1 cellular context compared by ENCODE assay signal in genomic region chr15:94844533-94845390, GRCh38.
TF ChIP-seq lines count a peak whose summit lies in the region.

No MANE protein-coding gene starts in this region.

TF ChIP-seq in HepG2, 621 proteins besides CTCF, POLR2A, EP300 and RAD21 (continued from another document and continues in another):
- TF ChIP-seq RNF219 (CRISPR knock-in tag; IDR thresholded peaks at IDR 0.05) = no peak
- TF ChIP-seq NFE2 (CRISPR knock-in tag; IDR thresholded peaks at IDR 0.05) = no peak
- TF ChIP-seq MED13 (CRISPR knock-in tag; IDR thresholded peaks at IDR 0.05) = no peak; the same call in 1 of the 2 replicates
- no peak for TF ChIP-seq DBP (CRISPR knock-in tag; IDR thresholded peaks at IDR 0.05; ENCODE audit: not compliant biosample characterization)
- TF ChIP-seq RBAK (CRISPR knock-in tag; IDR thresholded peaks at IDR 0.05) = no peak
- TF ChIP-seq SMC3 (IDR thresholded peaks at IDR 0.05; ENCODE audit: low read length) = no peak
- TF ChIP-seq CCDC6 (CRISPR knock-in tag; IDR thresholded peaks at IDR 0.05) = no peak; the same call in 1 of the 2 replicates
- TF ChIP-seq ZNF768 (CRISPR knock-in tag; IDR thresholded peaks at IDR 0.05) = peak; percentile 58; the same call in 1 of the 2 replicates
- no peak for TF ChIP-seq ZBED4 (CRISPR knock-in tag; IDR thresholded peaks at IDR 0.05; ENCODE audit: borderline replicate concordance)
- TF ChIP-seq HIVEP1 (CRISPR knock-in tag; IDR thresholded peaks at IDR 0.05) = no peak
- no peak for TF ChIP-seq NONO (IDR thresholded peaks at IDR 0.05)
- TF ChIP-seq NONO (CRISPR knock-in tag; conservative IDR thresholded peaks at IDR 0.05) = 0 out of 2 replicates have a peak, but pooled peaks have one; percentile 27
- TF ChIP-seq IRF2 (CRISPR knock-in tag; IDR thresholded peaks at IDR 0.05) = no peak
- no peak for TF ChIP-seq ZNF557 (CRISPR knock-in tag; IDR thresholded peaks at IDR 0.05)
- TF ChIP-seq ZNF274 (CRISPR knock-in tag; IDR thresholded peaks at IDR 0.05) = no peak
- TF ChIP-seq EED (CRISPR knock-in tag; IDR thresholded peaks at IDR 0.05) = no peak
- TF ChIP-seq GATAD2A (CRISPR knock-in tag; IDR thresholded peaks at IDR 0.05) = peak; percentile 68
- no peak for TF ChIP-seq IRF1 (CRISPR knock-in tag; IDR thresholded peaks at IDR 0.05; ENCODE audit: low read depth)
- peak; percentile 39; the same call in 1 of the 2 replicates for TF ChIP-seq ZGPAT (CRISPR knock-in tag; IDR thresholded peaks at IDR 0.05)
- TF ChIP-seq ZNF3 (CRISPR knock-in tag; IDR thresholded peaks at IDR 0.05) = no peak
- TF ChIP-seq ZNF570 (CRISPR knock-in tag; IDR thresholded peaks at IDR 0.05; ENCODE audit: borderline replicate concordance) = no peak
- TF ChIP-seq SUZ12 (IDR thresholded peaks at IDR 0.05; ENCODE audit: low read depth, low read length) = no peak
- TF ChIP-seq ZNF414 (CRISPR knock-in tag; IDR thresholded peaks at IDR 0.05) = no peak
- TF ChIP-seq SMAD3 (CRISPR knock-in tag; IDR thresholded peaks at IDR 0.05) = no peak; the same call in 1 of the 2 replicates
- TF ChIP-seq ZSCAN30 (CRISPR knock-in tag; IDR thresholded peaks at IDR 0.05) = no peak
- 0 out of 2 replicates have a peak, but pooled peaks have one; percentile 11 for TF ChIP-seq ZNF878 (CRISPR knock-in tag; IDR thresholded peaks at IDR 0.05)
- TF ChIP-seq SNRNP70 (IDR thresholded peaks at IDR 0.05; ENCODE audit: low read depth, low read length) = no peak
- peak; percentile 30; the same call in 1 of the 2 replicates for TF ChIP-seq ZNF142 (CRISPR knock-in tag; IDR thresholded peaks at IDR 0.05)
- TF ChIP-seq IKZF5 (CRISPR knock-in tag; IDR thresholded peaks at IDR 0.05) = no peak
- TF ChIP-seq MIER2 (CRISPR knock-in tag; IDR thresholded peaks at IDR 0.05) = no peak
- TF ChIP-seq ZNF30 (CRISPR knock-in tag; IDR thresholded peaks at IDR 0.05) = no peak
- TF ChIP-seq ZNF569 (CRISPR knock-in tag; IDR thresholded peaks at IDR 0.05; ENCODE audit: borderline replicate concordance) = no peak
- no peak for TF ChIP-seq ONECUT2 (CRISPR knock-in tag; IDR thresholded peaks at IDR 0.05)
- no peak; the same call in 1 of the 2 replicates for TF ChIP-seq CREB3 (CRISPR knock-in tag; IDR thresholded peaks at IDR 0.05)
- no peak for TF ChIP-seq HOXA9 (CRISPR knock-in tag; IDR thresholded peaks at IDR 0.05; ENCODE audit: borderline replicate concordance)
- TF ChIP-seq HES4 (CRISPR knock-in tag; IDR thresholded peaks at IDR 0.05; ENCODE audit: borderline replicate concordance) = peak; percentile 75; the same call in 1 of the 2 replicates
- no peak for TF ChIP-seq SRSF9 (IDR thresholded peaks at IDR 0.05; ENCODE audit: borderline replicate concordance, insufficient read depth, low read depth, low read length, poor library complexity, severe bottlenecking)
- TF ChIP-seq NCOA1 (CRISPR knock-in tag; IDR thresholded peaks at IDR 0.05) = no peak
- TF ChIP-seq ZSCAN31 (CRISPR knock-in tag; IDR thresholded peaks at IDR 0.05; ENCODE audit: low read depth) = no peak
- no peak for TF ChIP-seq ZNF770 (CRISPR knock-in tag; IDR thresholded peaks at IDR 0.05)
- no peak for TF ChIP-seq PAX8 (CRISPR knock-in tag; IDR thresholded peaks at IDR 0.05; ENCODE audit: borderline replicate concordance)
- no peak for TF ChIP-seq CENPT (CRISPR knock-in tag; IDR thresholded peaks at IDR 0.05; ENCODE audit: low read depth)
- no peak for TF ChIP-seq CBX5 (CRISPR knock-in tag; IDR thresholded peaks at IDR 0.05; ENCODE audit: borderline replicate concordance)
- no peak for TF ChIP-seq ISX (CRISPR knock-in tag; conservative IDR thresholded peaks at IDR 0.05)
- no peak for TF ChIP-seq PTBP1 (IDR thresholded peaks at IDR 0.05; ENCODE audit: low read depth, low read length, poor library complexity, severe bottlenecking)
- TF ChIP-seq RFXANK (CRISPR knock-in tag; IDR thresholded peaks at IDR 0.05) = no peak
